15 cellular contexts compared by ENCODE assay signal in the genomic region with DNA sequence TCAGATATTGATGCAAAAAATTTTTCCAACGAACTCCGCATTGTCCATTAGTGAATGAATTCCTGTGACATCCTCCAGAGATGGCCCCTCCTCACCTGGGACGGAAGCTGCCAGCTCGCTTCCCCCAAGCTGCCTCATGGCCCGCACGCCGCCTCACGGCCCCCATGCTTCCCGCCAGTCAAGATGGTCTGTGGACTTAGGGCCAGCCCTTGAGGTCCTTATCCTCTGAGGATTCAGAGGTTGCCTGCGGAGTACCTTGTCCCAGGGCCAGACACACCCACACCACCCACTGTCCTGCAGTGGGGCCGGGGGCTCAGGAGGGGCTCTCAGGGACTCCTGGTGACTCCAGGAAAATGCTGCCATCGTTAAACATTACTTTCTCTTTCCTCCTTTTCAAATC.
"Had no signal": no experiment of that assay in that cellular context is flagged by ENCODE, and none has a peak within 500 bp of the region (broad histone marks: within the 10 kb centered on the region; RNA-seq: fewer than 3 reads in every experiment).

No MANE protein-coding gene starts in this region.

- H3K4me3 ChIP-seq: colonic mucosa, tibial nerve, uterus had no signal

- H3K4me1 ChIP-seq: colonic mucosa, uterus had no signal

- H3K9me3 ChIP-seq: colonic mucosa, tibial nerve, uterus had no signal

- H3K4me1 Mint-ChIP-seq: activated CD4-positive, alpha-beta T cell treated with anti-CD3 and anti-CD28 coated beads, Interleukin-2, amount 10 ng/mL, durations not matched to agents 7 days and 5 days; stimulated activated effector memory CD8-positive, alpha-beta T cell treated with anti-CD3 and anti-CD28 coated beads, Interleukin-12 subunit alpha, Interleukin-12 subunit beta, amount 100 ng/mL, for 72 hours had no signal

- H3K36me3 ChIP-seq: uterus had no signal

- H3K9me3 Mint-ChIP-seq: activated CD4-positive, alpha-beta T cell treated with anti-CD3 and anti-CD28 coated beads, Interleukin-2, amount 10 ng/mL, durations not matched to agents 7 days and 5 days; activated T-cell treated with anti-CD3 and anti-CD28 coated beads, Interleukin-2, amount 50 U/mL, for 72 hours; natural killer cell; stimulated activated effector memory CD8-positive, alpha-beta T cell treated with anti-CD3 and anti-CD28 coated beads, Interleukin-12 subunit alpha, Interleukin-12 subunit beta, amount 100 ng/mL, for 72 hours; T-helper 2 cell treated with Interferon-gamma antibody and Interleukin-4, amounts not matched to agents 5 μg/mL and 100 μg/mL, for 36 hours had no signal

- H3K4me3 Mint-ChIP-seq: activated CD4-positive, alpha-beta T cell treated with anti-CD3 and anti-CD28 coated beads, Interleukin-2, amount 10 ng/mL, durations not matched to agents 7 days and 5 days; activated T-cell treated with anti-CD3 and anti-CD28 coated beads, Interleukin-2, amount 50 U/mL, for 72 hours; natural killer cell; stimulated activated effector memory CD8-positive, alpha-beta T cell treated with anti-CD3 and anti-CD28 coated beads, Interleukin-12 subunit alpha, Interleukin-12 subunit beta, amount 100 ng/mL, for 72 hours; T-helper 2 cell treated with Interferon-gamma antibody and Interleukin-4, amounts not matched to agents 5 μg/mL and 100 μg/mL, for 36 hours had no signal

- DNase-seq: activated CD8-positive, alpha-beta memory T cell treated with anti-CD3 and anti-CD28 coated beads, Interleukin-2, amount 50 U/mL, for 48 hours; activated gamma-delta T cell treated with Interleukin-2 at 50 U/mL for 16 hours; kidney glomerular epithelial cell; natural killer cell; occipital lobe; stimulated activated CD4-positive, alpha-beta T cell treated with anti-CD3 and anti-CD28 coated beads, Interleukin-12 subunit alpha, Interleukin-12 subunit beta, amount 100 ng/mL, for 4 hours; stimulated activated CD4-positive, alpha-beta T cell treated with anti-CD3 and anti-CD28 coated beads, Interleukin-2, amount 100 ng/mL, for 24 hours; uterus had no signal

- FAIRE-seq: bronchial epithelial cell had no signal

- H3K27me3 Mint-ChIP-seq: activated CD4-positive, alpha-beta T cell treated with anti-CD3 and anti-CD28 coated beads, Interleukin-2, amount 10 ng/mL, durations not matched to agents 7 days and 5 days had no signal

- H3K27ac ChIP-seq: colonic mucosa, uterus had no signal

- H3K27ac Mint-ChIP-seq: activated CD4-positive, alpha-beta T cell treated with anti-CD3 and anti-CD28 coated beads, Interleukin-2, amount 10 ng/mL, durations not matched to agents 7 days and 5 days; activated T-cell treated with anti-CD3 and anti-CD28 coated beads, Interleukin-2, amount 50 U/mL, for 72 hours; natural killer cell; T-helper 2 cell treated with Interferon-gamma antibody and Interleukin-4, amounts not matched to agents 5 μg/mL and 100 μg/mL, for 36 hours had no signal

- H3K27me3 ChIP-seq: colonic mucosa, tibial nerve, uterus had no signal
